Comparison of ENCODE assay signal across 8 cellular contexts in genomic region chr12:6554168-6554989, GRCh38. TPM values are rescaled to one million over a fixed set of nuclear protein-coding genes. Genes with fewer than 3 reads are reported as not detected.
DNase-seq lines count a peak whose midpoint lies in the region; ATAC-seq and TF ChIP-seq lines count a peak whose summit lies in the region.

No MANE protein-coding gene starts in this region.

- peak overlapping the region; percentile 67 for H3K27ac Mint-ChIP-seq in T-helper 17 cell

- peak overlapping the region; percentile 94 for H3K4me3 Mint-ChIP-seq in T-helper 17 cell

- no peak for TF ChIP-seq EP300 in Ishikawa (IDR thresholded peaks at IDR 0.05; ENCODE audit: borderline replicate concordance)

- H3K4me3 ChIP-seq in astrocyte of the cerebellum (ENCODE audit: low read depth, low read length) (peak overlapping the region; percentile 78), retinal pigment epithelial cell (ENCODE audit: low read length) (peak overlapping the region; percentile 78)

- in situ Hi-C loops in astrocyte of the cerebellum (cut with HindIII; ENCODE audit: low sequenced_read_pairs): no loop called here

- H3K27me3 Mint-ChIP-seq in T-helper 17 cell: no peaks in the 10 kb centered on the region

- ATAC-seq in GM19455 (IDR thresholded peaks at IDR 0.05; ENCODE audit: unreplicated experiment): peak; percentile 48
- peak; percentile 59 for ATAC-seq in T-helper 17 cell
- no peak for ATAC-seq in GM21367 (IDR thresholded peaks at IDR 0.05; ENCODE audit: unreplicated experiment)

- H3K9me3 ChIP-seq in T-helper 17 cell (ENCODE audit: control insufficient read depth, low read length, poor library complexity, severe bottlenecking): no peaks in the 10 kb centered on the region

- TF ChIP-seq RAD21 in Ishikawa (IDR thresholded peaks at IDR 0.05; ENCODE audit: low read depth): peak; percentile 46; the same call in 1 of the 2 replicates

- H3K36me3 Mint-ChIP-seq in T-helper 17 cell (ENCODE audit: low read depth): peaks cover under 1% of the 10 kb centered on the region

- DNase-seq in COLO829 (ENCODE audit: low spot score) (peak; percentile 83), T-helper 17 cell (peak; percentile 48 to 65 (median 50)), astrocyte of the cerebellum (ENCODE audit: low read depth) (no peak), hepatic stellate cell (ENCODE audit: low spot score) (peak; percentile 82), retinal pigment epithelial cell (ENCODE audit: low read depth) (no peak)

- TF ChIP-seq CTCF in astrocyte of the cerebellum (IDR thresholded peaks at IDR 0.05; ENCODE audit: low read depth, low read length, missing control alignments): peak; percentile 73
- peak; percentile 80 for TF ChIP-seq CTCF in retinal pigment epithelial cell (conservative IDR thresholded peaks at IDR 0.05; ENCODE audit: low read depth, low read length)

- peaks cover 31% of the 10 kb centered on the region for H3K4me1 Mint-ChIP-seq in T-helper 17 cell

TF ChIP-seq in Ishikawa, 13 proteins besides CTCF, POLR2A, EP300 and RAD21:
- no peak for TF ChIP-seq NFIC (IDR thresholded peaks at IDR 0.05)
- no peak for TF ChIP-seq MAX (IDR thresholded peaks at IDR 0.05)
- TF ChIP-seq USF1 (IDR thresholded peaks at IDR 0.05): no peak
- TF ChIP-seq CREB1 (IDR thresholded peaks at IDR 0.05; ENCODE audit: low read depth): no peak
- no peak for TF ChIP-seq FOXM1 (IDR thresholded peaks at IDR 0.05; ENCODE audit: borderline replicate concordance, low read depth)
- TF ChIP-seq YY1 (IDR thresholded peaks at IDR 0.05; ENCODE audit: low read depth): no peak
- TF ChIP-seq REST (IDR thresholded peaks at IDR 0.05; ENCODE audit: low read depth): no peak

RNA-seq across cellular contexts. Expression of gene IFFO1, which starts 1.5 kb away (rescaled TPM):
- total RNA-seq in T-helper 17 cell: 10 to 100 TPM; 29.3 to 37.3 TPM

RNA-seq across cellular contexts. Expression of gene NOP2, which starts 13.7 kb away (rescaled TPM):
- total RNA-seq in T-helper 17 cell: 100 to 1,000 TPM in 1 of 2 donors, 10 to 100 TPM in 1; 90.0 to 122 TPM

RNA-seq across cellular contexts. Expression of gene GAPDH, which starts 20.1 kb away (rescaled TPM):
- total RNA-seq in T-helper 17 cell: 100 to 1,000 TPM; 640 to 695 TPM

RNA-seq across cellular contexts. Expression of gene CHD4, which starts 52.8 kb away (rescaled TPM):
- total RNA-seq in T-helper 17 cell: 100 to 1,000 TPM; 461 to 574 TPM

Comparison
In these comparisons a context has a peak if more than half of its experiments do, and no peak if none do; other contexts are left out.
1. DNase-seq: peak in COLO829 (single experiment), T-helper 17 cell (3 of 3) and hepatic stellate cell (single experiment); none in astrocyte of the cerebellum (single experiment) and retinal pigment epithelial cell (single experiment).